In genomic region chr12:91613223-91613779, GRCh38 we compare ENCODE assay signal across 25 cellular contexts.
"Had no signal": no experiment of that assay in that cellular context is flagged by ENCODE, and none has a peak within 500 bp of the region (broad histone marks: within the 10 kb centered on the region; RNA-seq: fewer than 3 reads in every experiment).

No MANE protein-coding gene starts in this region.

- H3K4me1 ChIP-seq: breast epithelium, SJSA1 had no signal

- DNase-seq: activated CD4-positive, alpha-beta T cell treated with anti-CD3 and anti-CD28 coated beads for 36 hours; activated CD4-positive, alpha-beta T cell treated with anti-CD3 and anti-CD28 coated beads, Interleukin-2, amount 50 U/mL, for 1 hour; activated CD8-positive, alpha-beta memory T cell treated with anti-CD3 and anti-CD28 coated beads, Interleukin-2, amount 50 U/mL, for 4 hours; activated CD8-positive, alpha-beta T cell treated with anti-CD3 and anti-CD28 coated beads for 36 hours; activated gamma-delta T cell treated with Interleukin-2 at 50 U/mL for 16 hours; activated naive CD4-positive, alpha-beta T cell treated with anti-CD3 and anti-CD28 coated beads, Interleukin-2, amount 10 ng/mL, durations not matched to agents 7 days and 5 days; activated naive CD8-positive, alpha-beta T cell treated with anti-CD3 and anti-CD28 coated beads for 36 hours; activated T-cell treated with anti-CD3 and anti-CD28 coated beads, Interleukin-2, amount 50 U/mL, for 72 hours; aorta; KG1; MG63; MV-4-11; NCI-H1092 treated with DMSO at 0.1 percent for 48 hours; NCI-H1436 treated with DMSO at 0.1 percent for 48 hours; NCI-H187; NCI-H2081; NCI-H510A treated with DMSO at 0.1 percent for 48 hours; NCI-H69; SHP77; T-cell; T-helper 2 cell; T1000; WERI-Rb-1 had no signal

- H3K9me3 ChIP-seq: breast epithelium, MG63, SJSA1 had no signal

- H3K27me3 ChIP-seq: breast epithelium, MG63, SJSA1 had no signal

- H3K27ac ChIP-seq: breast epithelium, SJSA1, WERI-Rb-1 had no signal

- H3K36me3 ChIP-seq: breast epithelium, MG63, SJSA1, WERI-Rb-1 had no signal

- H3K4me3 ChIP-seq: breast epithelium, MG63, SJSA1 had no signal

- ATAC-seq: activated CD4-positive, alpha-beta T cell treated with anti-CD3 and anti-CD28 coated beads for 36 hours; activated CD8-positive, alpha-beta T cell treated with anti-CD3 and anti-CD28 coated beads for 36 hours; activated T-cell treated with anti-CD3 and anti-CD28 coated beads, Interleukin-2, amount 50 U/mL, for 72 hours; T-cell had no signal
